16 cellular contexts compared by ENCODE assay signal in the genomic region with DNA sequence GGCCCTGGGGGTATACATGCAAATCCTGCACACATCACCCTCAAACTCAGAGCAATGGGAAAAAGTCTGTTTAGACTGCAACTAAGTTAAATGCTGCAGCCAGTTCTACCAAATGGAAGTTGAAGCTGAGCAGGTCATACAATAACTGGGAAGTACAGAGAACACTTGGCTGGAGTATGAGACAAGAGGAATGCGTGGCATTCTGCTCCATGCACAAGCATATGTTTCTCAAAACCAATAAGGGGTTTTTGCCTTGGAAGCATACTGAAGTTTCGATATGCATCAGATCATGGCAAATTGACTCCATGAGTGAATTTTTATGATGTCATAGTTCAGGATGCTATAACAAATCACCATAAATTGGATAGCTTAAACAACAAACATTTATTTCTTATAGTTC.
DNase-seq lines count a peak whose midpoint lies in the region; ATAC-seq and TF ChIP-seq lines count a peak whose summit lies in the region.
"Had no signal": no experiment of that assay in that cellular context is flagged by ENCODE, and none has a peak within 500 bp of the region (broad histone marks: within the 10 kb centered on the region; RNA-seq: fewer than 3 reads in every experiment).

No MANE protein-coding gene starts in this region.

- TF ChIP-seq CTCF in choroid plexus epithelial cell (conservative IDR thresholded peaks at IDR 0.05; ENCODE audit: low read depth, low read length) = no peak
- no peak for TF ChIP-seq CTCF in fibroblast of the aortic adventitia (IDR thresholded peaks at IDR 0.05; ENCODE audit: insufficient read depth, low read length)

- no peak overlapping the region for H3K4me3 ChIP-seq in choroid plexus epithelial cell (ENCODE audit: low read depth, low read length)
- no peak overlapping the region for H3K4me3 ChIP-seq in fibroblast of the aortic adventitia (ENCODE audit: low read depth, low read length)
- H3K4me3 ChIP-seq: BLaER1, GM12878, HAP-1, K562 had no signal

- ATAC-seq in GM21576 (IDR thresholded peaks at IDR 0.05; ENCODE audit: unreplicated experiment) (no peak), HG03432 (IDR thresholded peaks at IDR 0.05; ENCODE audit: unreplicated experiment) (no peak)
- ATAC-seq: GM12878, K562 had no signal

- peak; percentile 9 for DNase-seq in AG08395 (ENCODE audit: low spot score)
- peak; percentile 36 for DNase-seq in GM03348 (ENCODE audit: low spot score)
- peak; percentile 45 for DNase-seq in choroid plexus epithelial cell (ENCODE audit: low read depth)
- DNase-seq in fibroblast of the aortic adventitia (ENCODE audit: low read depth) = peak; percentile 46
- DNase-seq in activated CD4-positive, CD25-positive, alpha-beta regulatory T cell (lab: John Stamatoyannopoulos, UW) = no peak
- DNase-seq in DMS79 (lab: John Stamatoyannopoulos, UW) = no peak
- DNase-seq: ACHN; AML-193; Caco-2; CD8-positive, alpha-beta memory T cell had no signal

Comparison
In these comparisons a context has a peak if more than half of its experiments do, and no peak if none do; other contexts are left out.
1. DNase-seq: peak in AG08395 (single experiment), GM03348 (single experiment), choroid plexus epithelial cell (single experiment) and fibroblast of the aortic adventitia (single experiment); none in activated CD4-positive, CD25-positive, alpha-beta regulatory T cell (0 of 4) and DMS79 (single experiment).